ENCODE assay signal across 19 cellular contexts in genomic region chr22:37679670-37680069, GRCh38. TPM values are rescaled to one million over a fixed set of nuclear protein-coding genes. Genes with fewer than 3 reads are reported as not detected.
DNase-seq lines count a peak whose midpoint lies in the region; ATAC-seq lines count a peak whose summit lies in the region.
"Had no signal": no experiment of that assay in that cellular context is flagged by ENCODE, and none has a peak within 500 bp of the region (broad histone marks: within the 10 kb centered on the region; RNA-seq: fewer than 3 reads in every experiment).

No MANE protein-coding gene starts in this region.

- POLR2A ChIA-PET in activated naive CD8-positive, alpha-beta T cell treated with anti-CD3 and anti-CD28 coated beads, Interleukin-2, amount 10 ng/mL, durations not matched to agents 7 days and 5 days (lab: Charles Lee) = interaction anchor here (18.0 kb wide), 1 partner anchor 19 kb away, joined by 216 read pairs; the partner anchor contains the start of gene PDXP

- no peak for DNase-seq in activated naive CD4-positive, alpha-beta T cell treated with Interleukin-2 at 50 U/mL for 16 hours
- DNase-seq in activated naive CD8-positive, alpha-beta T cell treated with anti-CD3 and anti-CD28 coated beads, Interleukin-2, amount 10 ng/mL, durations not matched to agents 7 days and 5 days = no peak
- DNase-seq in naive B cell (no peak), NCI-H526 treated with DMSO at 0.1 percent for 48 hours (lab: John Stamatoyannopoulos, UW) (no peak)
- DNase-seq in stimulated activated CD4-positive, alpha-beta T cell treated with anti-CD3 and anti-CD28 coated beads, Interleukin-2, amount 100 ng/mL, for 48 hours = no peak
- DNase-seq: activated CD8-positive, alpha-beta memory T cell treated with anti-CD3 and anti-CD28 coated beads, Interleukin-2, amount 50 U/mL, for 48 hours; aorta; colonic mucosa; DMS 273 treated with DMSO at 0.1 percent for 48 hours; MV-4-11; NCI-H69; PC-9; spleen had no signal

- H3K27ac Mint-ChIP-seq in activated naive CD4-positive, alpha-beta T cell treated with anti-CD3 and anti-CD28 coated beads, Interleukin-2, amount 50 U/mL, for 24 hours = peak overlapping the region; percentile 75
- peak overlapping the region; percentile 51 for H3K27ac Mint-ChIP-seq in activated naive CD8-positive, alpha-beta T cell treated with anti-CD3 and anti-CD28 coated beads, Interleukin-2, amount 10 ng/mL, durations not matched to agents 7 days and 5 days
- peak overlapping the region; percentile 21 to 76 (median 50) for H3K27ac Mint-ChIP-seq in naive B cell
- H3K27ac Mint-ChIP-seq: stimulated activated naive CD8-positive, alpha-beta T cell treated with anti-CD3 and anti-CD28 coated beads, Interleukin-15, Interleukin-2, amounts not matched to agents 100 ng/mL and 50 ng/mL, for 24 hours; WTC11 had no signal

- H3K36me3 Mint-ChIP-seq in activated naive CD4-positive, alpha-beta T cell treated with anti-CD3 and anti-CD28 coated beads, Interleukin-2, amount 50 U/mL, for 24 hours = no peaks in the 10 kb centered on the region
- peaks cover 13% of the 10 kb centered on the region for H3K36me3 Mint-ChIP-seq in activated naive CD8-positive, alpha-beta T cell treated with anti-CD3 and anti-CD28 coated beads, Interleukin-2, amount 10 ng/mL, durations not matched to agents 7 days and 5 days
- no peaks in the 10 kb centered on the region for H3K36me3 Mint-ChIP-seq in naive B cell
- H3K36me3 Mint-ChIP-seq: IgD-negative memory B cell, WTC11 had no signal

- peaks cover 40% of the 10 kb centered on the region for H3K4me1 Mint-ChIP-seq in activated naive CD4-positive, alpha-beta T cell treated with anti-CD3 and anti-CD28 coated beads, Interleukin-2, amount 50 U/mL, for 24 hours
- H3K4me1 Mint-ChIP-seq in activated naive CD8-positive, alpha-beta T cell treated with anti-CD3 and anti-CD28 coated beads, Interleukin-2, amount 10 ng/mL, durations not matched to agents 7 days and 5 days = peaks cover 20% of the 10 kb centered on the region
- H3K4me1 Mint-ChIP-seq in naive B cell = peaks cover 31 to 39% (median 31%) of the 10 kb centered on the region in 3 donors

- no peak for ATAC-seq in activated naive CD8-positive, alpha-beta T cell treated with anti-CD3 and anti-CD28 coated beads, Interleukin-2, amount 10 ng/mL, durations not matched to agents 7 days and 5 days (ENCODE audit: low read depth)
- ATAC-seq in naive B cell (ENCODE audit: low read depth in 2 of 2) (no peak), HG02981 (IDR thresholded peaks at IDR 0.05; ENCODE audit: unreplicated experiment) (no peak), HG03457 (IDR thresholded peaks at IDR 0.05; ENCODE audit: unreplicated experiment) (no peak)
- ATAC-seq: WTC11 had no signal

- H3K9me3 Mint-ChIP-seq in activated naive CD4-positive, alpha-beta T cell treated with anti-CD3 and anti-CD28 coated beads, Interleukin-2, amount 50 U/mL, for 24 hours = no peaks in the 10 kb centered on the region
- no peaks in the 10 kb centered on the region for H3K9me3 Mint-ChIP-seq in activated naive CD8-positive, alpha-beta T cell treated with anti-CD3 and anti-CD28 coated beads, Interleukin-2, amount 10 ng/mL, durations not matched to agents 7 days and 5 days
- H3K9me3 Mint-ChIP-seq in naive B cell = no peaks in the 10 kb centered on the region
- H3K9me3 Mint-ChIP-seq: IgD-negative memory B cell; stimulated activated naive CD8-positive, alpha-beta T cell treated with anti-CD3 and anti-CD28 coated beads, Interleukin-15, Interleukin-2, amounts not matched to agents 100 ng/mL and 50 ng/mL, for 24 hours; WTC11 had no signal

- H3K4me3 Mint-ChIP-seq in activated naive CD4-positive, alpha-beta T cell treated with anti-CD3 and anti-CD28 coated beads, Interleukin-2, amount 50 U/mL, for 24 hours = no peak overlapping the region
- H3K4me3 Mint-ChIP-seq in activated naive CD8-positive, alpha-beta T cell treated with anti-CD3 and anti-CD28 coated beads, Interleukin-2, amount 10 ng/mL, durations not matched to agents 7 days and 5 days = peak overlapping the region; percentile 7
- H3K4me3 Mint-ChIP-seq in naive B cell = peak overlapping the region in 3 of 8 donors; percentile 26 to 73 (median 47)
- H3K4me3 Mint-ChIP-seq: stimulated activated naive CD8-positive, alpha-beta T cell treated with anti-CD3 and anti-CD28 coated beads, Interleukin-15, Interleukin-2, amounts not matched to agents 100 ng/mL and 50 ng/mL, for 24 hours; WTC11 had no signal

- H3K27me3 Mint-ChIP-seq in activated naive CD4-positive, alpha-beta T cell treated with anti-CD3 and anti-CD28 coated beads, Interleukin-2, amount 50 U/mL, for 24 hours = no peaks in the 10 kb centered on the region
- no peaks in the 10 kb centered on the region for H3K27me3 Mint-ChIP-seq in activated naive CD8-positive, alpha-beta T cell treated with anti-CD3 and anti-CD28 coated beads, Interleukin-2, amount 10 ng/mL, durations not matched to agents 7 days and 5 days
- H3K27me3 Mint-ChIP-seq in naive B cell = no peaks in the 10 kb centered on the region
- H3K27me3 Mint-ChIP-seq: IgD-negative memory B cell; stimulated activated naive CD8-positive, alpha-beta T cell treated with anti-CD3 and anti-CD28 coated beads, Interleukin-15, Interleukin-2, amounts not matched to agents 100 ng/mL and 50 ng/mL, for 24 hours had no signal

RNA-seq across cellular contexts. Expression of gene LGALS1, which starts 4.2 kb away (rescaled TPM):
- 1,000 to 10,000 TPM; 1,082 to 1,187 TPM for total RNA-seq in activated naive CD8-positive, alpha-beta T cell treated with anti-CD3 and anti-CD28 coated beads, Interleukin-2, amount 10 ng/mL, durations not matched to agents 7 days and 5 days
- 10 to 100 TPM in 4 of 6 donors, 1 to 10 TPM in 2; 4.1 to 35.3 (median 12.8) TPM for polyA plus RNA-seq in naive B cell (ENCODE audit: low read depth in 6 of 6)

RNA-seq across cellular contexts. Expression of gene NOL12, which starts 6.5 kb away (rescaled TPM):
- 10 to 100 TPM; 42.8 to 50.4 TPM for total RNA-seq in activated naive CD8-positive, alpha-beta T cell treated with anti-CD3 and anti-CD28 coated beads, Interleukin-2, amount 10 ng/mL, durations not matched to agents 7 days and 5 days
- polyA plus RNA-seq in naive B cell (ENCODE audit: low read depth in 6 of 6) = 10 to 100 TPM; 35.7 to 60.6 (median 40.2) TPM

RNA-seq across cellular contexts. Expression of gene TRIOBP, which starts 17.2 kb away (rescaled TPM):
- total RNA-seq in activated naive CD8-positive, alpha-beta T cell treated with anti-CD3 and anti-CD28 coated beads, Interleukin-2, amount 10 ng/mL, durations not matched to agents 7 days and 5 days = 10 to 100 TPM; 41.4 to 44.4 TPM
- polyA plus RNA-seq in naive B cell (ENCODE audit: low read depth in 6 of 6) = 10 to 100 TPM; 13.7 to 19.5 (median 16.2) TPM

RNA-seq across cellular contexts. Expression of gene PDXP, which starts 21.1 kb away (rescaled TPM):
- total RNA-seq in activated naive CD8-positive, alpha-beta T cell treated with anti-CD3 and anti-CD28 coated beads, Interleukin-2, amount 10 ng/mL, durations not matched to agents 7 days and 5 days = 10 to 100 TPM; 16.4 to 16.6 TPM
- 10 to 100 TPM in 1 of 6 donors, 1 to 10 TPM in 5; 4.0 to 14.3 (median 7.6) TPM for polyA plus RNA-seq in naive B cell (ENCODE audit: low read depth in 6 of 6)

RNA-seq across cellular contexts. Expression of gene SH3BP1, which starts 40.2 kb away (rescaled TPM):
- 100 to 1,000 TPM; 157 to 169 TPM for total RNA-seq in activated naive CD8-positive, alpha-beta T cell treated with anti-CD3 and anti-CD28 coated beads, Interleukin-2, amount 10 ng/mL, durations not matched to agents 7 days and 5 days
- polyA plus RNA-seq in naive B cell (ENCODE audit: low read depth in 6 of 6) = 1 to 10 TPM; 2.7 to 8.0 (median 3.2) TPM
